ENCODE assay signal across 11 cellular contexts in the genomic region with DNA sequence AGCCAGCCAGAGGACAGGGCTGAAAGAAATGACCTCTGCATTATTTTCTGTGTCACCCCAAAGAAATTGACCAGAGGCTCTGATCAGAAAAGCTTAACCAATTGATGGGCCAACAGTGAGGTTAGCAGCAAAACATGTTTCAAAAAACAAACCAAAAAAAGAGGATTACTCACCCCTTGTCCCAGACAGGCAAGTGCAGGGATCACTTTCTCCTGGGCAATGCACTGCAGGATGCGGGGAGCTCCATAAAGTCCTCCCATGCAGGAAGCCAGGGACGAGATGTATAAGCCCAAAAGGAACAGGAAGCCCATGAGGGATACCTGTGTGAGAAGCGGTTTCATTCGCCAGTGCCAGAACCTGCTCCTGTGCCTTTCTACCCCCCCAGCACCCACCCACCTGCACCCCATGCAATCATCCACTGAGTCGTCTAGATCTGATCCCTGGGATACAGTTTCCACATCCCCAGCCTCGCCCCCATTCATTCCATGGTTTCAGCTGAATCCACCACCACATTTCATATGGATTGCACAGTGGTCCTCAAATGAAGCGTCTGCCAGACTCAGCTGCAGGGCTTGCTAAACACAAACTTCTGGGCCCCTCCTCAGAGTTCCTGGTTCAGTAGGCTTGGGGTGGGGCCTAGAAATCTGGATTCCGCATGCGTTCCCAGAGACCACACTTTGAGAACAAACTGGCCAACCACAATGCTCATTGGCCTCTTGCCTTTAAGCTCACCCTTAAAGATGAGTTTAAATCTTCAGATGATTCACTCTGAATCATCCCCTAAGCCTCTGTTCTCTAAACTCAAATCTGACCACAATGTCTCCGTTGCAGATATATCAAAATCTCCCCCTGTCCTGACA. TPM values are rescaled to one million over a fixed set of nuclear protein-coding genes. Genes with fewer than 3 reads are reported as not detected.
DNase-seq lines count a peak whose midpoint lies in the region; ATAC-seq and TF ChIP-seq lines count a peak whose summit lies in the region.
"Had no signal": no experiment of that assay in that cellular context is flagged by ENCODE, and none has a peak within 500 bp of the region (broad histone marks: within the 10 kb centered on the region; RNA-seq: fewer than 3 reads in every experiment).

No MANE protein-coding gene starts in this region.

- peak; percentile 68 for ATAC-seq in activated naive CD8-positive, alpha-beta T cell treated with anti-CD3 and anti-CD28 coated beads, Interleukin-2, amount 10 ng/mL, durations not matched to agents 7 days and 5 days (ENCODE audit: low read depth)
- ATAC-seq in HG03457 (IDR thresholded peaks at IDR 0.05; ENCODE audit: unreplicated experiment), result no peak

- H2AK5ac ChIP-seq in mesenchymal stem cell (ENCODE audit: low read length, severe bottlenecking), result peak overlapping the region; percentile 86

- peaks cover 27% of the 10 kb centered on the region for H3K4me1 Mint-ChIP-seq in activated naive CD8-positive, alpha-beta T cell treated with anti-CD3 and anti-CD28 coated beads, Interleukin-2, amount 10 ng/mL, durations not matched to agents 7 days and 5 days

- H3K4me3 ChIP-seq in mesenchymal stem cell (ENCODE audit: insufficient read depth in 1 of 2, low read depth in 1 of 2, low read length in 2 of 2) (peak overlapping the region in 1 of 2 experiments; percentile 25), A673 (ENCODE audit: low read depth, low read length, poor library complexity, severe bottlenecking) (no peak overlapping the region)
- H3K4me3 ChIP-seq: adrenal gland, left ventricle myocardium inferior had no signal

- no peaks in the 10 kb centered on the region for H3K79me1 ChIP-seq in mesenchymal stem cell (replicated peaks; ENCODE audit: low read length, poor library complexity, severe bottlenecking)

- peak overlapping the region; percentile 23 to 95 for H3K18ac ChIP-seq in mesenchymal stem cell (ENCODE audit: low read depth in 1 of 2, low read length in 2 of 2)

- H3K27me3 Mint-ChIP-seq in activated naive CD8-positive, alpha-beta T cell treated with anti-CD3 and anti-CD28 coated beads, Interleukin-2, amount 10 ng/mL, durations not matched to agents 7 days and 5 days, result no peaks in the 10 kb centered on the region

- H3K4me2 ChIP-seq in mesenchymal stem cell (ENCODE audit: low read length, poor library complexity, severe bottlenecking), result no peak overlapping the region

- H3K4me1 ChIP-seq in mesenchymal stem cell (ENCODE audit: control insufficient read depth, insufficient read depth, low read depth, low read length) (peaks cover 32% of the 10 kb centered on the region), A673 (ENCODE audit: insufficient read depth, low read length, poor library complexity, severe bottlenecking) (peaks cover 10% of the 10 kb centered on the region)
- H3K4me1 ChIP-seq: adrenal gland had no signal

- H3K9me3 ChIP-seq in mesenchymal stem cell (ENCODE audit: control insufficient read depth, low read length) (no peaks in the 10 kb centered on the region), A673 (ENCODE audit: low read depth, low read length, poor library complexity, severe bottlenecking) (no peaks in the 10 kb centered on the region)
- H3K9me3 ChIP-seq: adrenal gland had no signal

- BruUV-seq in A673 (replicated peaks; lab: Mats Ljungman, UMichigan), result no TSS peak

- peak overlapping the region in 1 of 2 experiments; percentile 87 for H3K14ac ChIP-seq in mesenchymal stem cell (ENCODE audit: low read length in 2 of 2)

- H3K4me3 Mint-ChIP-seq in activated naive CD8-positive, alpha-beta T cell treated with anti-CD3 and anti-CD28 coated beads, Interleukin-2, amount 10 ng/mL, durations not matched to agents 7 days and 5 days, result no peak overlapping the region

- H3K36me3 ChIP-seq in mesenchymal stem cell (ENCODE audit: control insufficient read depth in 1 of 2, insufficient read depth in 2 of 2, low read depth in 1 of 2, low read length in 2 of 2) (no peaks in the 10 kb centered on the region), A673 (ENCODE audit: insufficient read depth, low read length, poor library complexity, severe bottlenecking) (no peaks in the 10 kb centered on the region)
- H3K36me3 ChIP-seq: adrenal gland, left ventricle myocardium inferior had no signal

- peak overlapping the region; percentile 6 to 97 for H2BK12ac ChIP-seq in mesenchymal stem cell (ENCODE audit: low read length in 2 of 2)

- peak overlapping the region; percentile 22 for H2BK120ac ChIP-seq in mesenchymal stem cell (ENCODE audit: low read depth, low read length)

- no peak overlapping the region for H3K23ac ChIP-seq in mesenchymal stem cell (ENCODE audit: low read length in 2 of 2)

- DNase-seq in Daoy (ENCODE audit: low read depth) (peak; percentile 84), LHCN-M2 (ENCODE audit: low read depth) (peak; percentile 99), mesenchymal stem cell (peak; percentile 97), A673 (ENCODE audit: low spot score) (no peak), amygdala (lab: John Stamatoyannopoulos, UW) (no peak)
- DNase-seq in activated naive CD8-positive, alpha-beta T cell treated with anti-CD3 and anti-CD28 coated beads, Interleukin-2, amount 10 ng/mL, durations not matched to agents 7 days and 5 days, result no peak
- DNase-seq in activated naive CD4-positive, alpha-beta T cell treated with Interleukin-2 at 50 U/mL for 16 hours, result no peak
- DNase-seq: adrenal gland; left ventricle myocardium inferior; stimulated activated CD4-positive, alpha-beta T cell treated with anti-CD3 and anti-CD28 coated beads, Interleukin-4, amount 100 ng/mL, for 1 hour had no signal

- H3K9me3 Mint-ChIP-seq in activated naive CD8-positive, alpha-beta T cell treated with anti-CD3 and anti-CD28 coated beads, Interleukin-2, amount 10 ng/mL, durations not matched to agents 7 days and 5 days, result peaks cover under 1% of the 10 kb centered on the region

- intact Hi-C loops in A673 (cut with micrococcal nuclease; ENCODE audit: unreplicated experiment), result no loop called here

- CTCF ChIA-PET in A673 (lab: Charles Lee), result no interaction called here

- 38% methylated on average over 10 of the region's 10 CpGs for WGBS in mesenchymal stem cell

- no peak for TF ChIP-seq CTCF in A673 (conservative IDR thresholded peaks at IDR 0.05; ENCODE audit: low read depth, low read length)

- H3K27ac Mint-ChIP-seq in activated naive CD8-positive, alpha-beta T cell treated with anti-CD3 and anti-CD28 coated beads, Interleukin-2, amount 10 ng/mL, durations not matched to agents 7 days and 5 days, result peak overlapping the region; percentile 69

- peak overlapping the region; percentile 2 for H4K91ac ChIP-seq in mesenchymal stem cell (ENCODE audit: low read length)

- H2BK15ac ChIP-seq in mesenchymal stem cell (ENCODE audit: low read depth, poor library complexity, severe bottlenecking), result no peak overlapping the region

- H2BK5ac ChIP-seq in mesenchymal stem cell (ENCODE audit: low read depth, low read length, poor library complexity, severe bottlenecking), result no peak overlapping the region

- H4K8ac ChIP-seq in mesenchymal stem cell (ENCODE audit: low read length), result peak overlapping the region; percentile 2

- H2AFZ ChIP-seq in mesenchymal stem cell (ENCODE audit: low read depth, low read length), result no peak overlapping the region

- POLR2A ChIA-PET in activated naive CD8-positive, alpha-beta T cell treated with anti-CD3 and anti-CD28 coated beads, Interleukin-2, amount 10 ng/mL, durations not matched to agents 7 days and 5 days (lab: Charles Lee), result interaction anchor here (1.2 to 2.6 kb wide), 4 partner anchors 9 to 58 kb away, joined by 3 to 13 read pairs (median 6); no protein-coding TSS in a partner anchor
- POLR2A ChIA-PET in A673 (lab: Charles Lee; ENCODE audit: low non-redundant PET), result no interaction called here

- H3K27ac ChIP-seq in mesenchymal stem cell (ENCODE audit: low read length, poor library complexity, severe bottlenecking), result peak overlapping the region; percentile 54
- H3K27ac ChIP-seq in A673 (ENCODE audit: low read depth, low read length, poor library complexity, severe bottlenecking), result no peak overlapping the region
- H3K27ac ChIP-seq: adrenal gland, left ventricle myocardium inferior had no signal

- H3K27me3 ChIP-seq in mesenchymal stem cell (ENCODE audit: control insufficient read depth in 1 of 2, insufficient read depth in 1 of 2, low read length in 2 of 2) (no peaks in the 10 kb centered on the region), A673 (replicated peaks; ENCODE audit: insufficient read depth, low read depth, low read length, poor library complexity) (no peaks in the 10 kb centered on the region)
- H3K27me3 ChIP-seq: adrenal gland had no signal

- peak overlapping the region; percentile 2 to 65 for H3K4ac ChIP-seq in mesenchymal stem cell (ENCODE audit: low read depth in 1 of 2, low read length in 2 of 2)

- no peak overlapping the region for H3K9ac ChIP-seq in mesenchymal stem cell (ENCODE audit: low read length)

- H3K36me3 Mint-ChIP-seq in activated naive CD8-positive, alpha-beta T cell treated with anti-CD3 and anti-CD28 coated beads, Interleukin-2, amount 10 ng/mL, durations not matched to agents 7 days and 5 days, result peaks cover 4% of the 10 kb centered on the region

RNA-seq across cellular contexts. Expression of a gene that starts 54.4 kb away (rescaled TPM):
- total RNA-seq in Daoy (2014; rRNA removed; shearing (Covaris generic)), result 14.9 and 17.1 TPM in 2 replicates
- total RNA-seq in LHCN-M2 (2014; rRNA removed), result 19.9 and 28.0 TPM in 2 replicates
- 29.3 TPM for polyA plus RNA-seq in LHCN-M2 (2012)
- 10 to 100 TPM; 49.1 to 49.5 TPM for total RNA-seq in activated naive CD8-positive, alpha-beta T cell treated with anti-CD3 and anti-CD28 coated beads, Interleukin-2, amount 10 ng/mL, durations not matched to agents 7 days and 5 days
- 134 TPM for polyA plus RNA-seq in mesenchymal stem cell (2013, experiment 1 of 2)
- 130 TPM for polyA plus RNA-seq in mesenchymal stem cell (2013, experiment 2 of 2)
- total RNA-seq in A673 (2021), result 31.8 and 34.3 TPM in 2 replicates

Comparison
In these comparisons a context has a peak if more than half of its experiments do, and no peak if none do; other contexts are left out.
1. DNase-seq: peak in Daoy (single experiment), LHCN-M2 (single experiment) and mesenchymal stem cell (single experiment); none in activated naive CD8-positive, alpha-beta T cell treated with anti-CD3 and anti-CD28 coated beads, Interleukin-2, amount 10 ng/mL, durations not matched to agents 7 days and 5 days (single experiment), A673 (single experiment), activated naive CD4-positive, alpha-beta T cell treated with Interleukin-2 at 50 U/mL for 16 hours (single experiment) and amygdala (0 of 56).